8 cellular contexts compared by ENCODE assay signal in the genomic region with DNA sequence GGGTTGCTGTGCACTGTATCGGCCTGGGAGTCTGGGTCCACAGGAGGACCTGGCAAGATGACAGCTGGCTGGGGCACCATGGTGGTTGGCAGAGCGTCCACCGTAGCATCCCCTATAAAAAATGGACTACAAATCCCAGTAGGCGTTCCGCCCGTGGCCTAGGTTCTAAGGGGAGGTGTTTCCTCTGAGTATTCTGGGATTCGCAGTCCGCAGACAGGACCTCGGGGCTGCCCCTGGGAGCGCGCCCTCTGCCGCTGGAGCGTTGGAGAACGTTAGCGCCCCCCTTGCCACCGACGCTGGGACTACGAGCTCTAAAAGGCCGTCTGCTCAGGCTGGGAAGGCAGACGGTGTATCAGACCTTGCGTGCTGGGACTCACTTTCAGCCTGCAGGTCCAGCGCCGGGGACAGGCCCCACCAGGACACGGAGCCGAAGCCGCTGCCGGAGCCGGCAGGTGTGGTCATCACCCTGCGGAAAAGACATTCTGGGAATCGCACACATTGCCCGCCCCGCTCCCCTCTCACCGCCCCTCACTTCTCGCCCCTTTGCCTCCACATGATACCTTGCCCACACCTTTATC. TPM values are rescaled to one million over a fixed set of nuclear protein-coding genes. Genes with fewer than 3 reads are reported as not detected.
DNase-seq lines count a peak whose midpoint lies in the region; ATAC-seq, FAIRE-seq and TF ChIP-seq lines count a peak whose summit lies in the region.

No MANE protein-coding gene starts in this region.

- H3K9me3 ChIP-seq in SJSA1 (replicated peaks) (no peaks in the 10 kb centered on the region), GM12878 (replicated peaks; ENCODE audit: control insufficient read depth, insufficient read depth, low read length) (no peaks in the 10 kb centered on the region)

- H2AFZ ChIP-seq in GM12878 (ENCODE audit: control insufficient read depth, low read depth, low read length), result no peak overlapping the region

- no TSS peak for BruUV-seq in GM12878 (replicated peaks; lab: Mats Ljungman, UMichigan)

- TF ChIP-seq RAD21 in GM12878 (IDR thresholded peaks at IDR 0.05; ENCODE audit: insufficient read depth, low read depth, low read length), result no peak

- H3K36me3 ChIP-seq in SJSA1 (no peaks in the 10 kb centered on the region), GM12878 (ENCODE audit: control insufficient read depth in 2 of 2, insufficient read depth in 2 of 2, low read length in 1 of 2) (no peaks in the 10 kb centered on the region)

- TF ChIP-seq EP300 in GM12878 (IDR thresholded peaks at IDR 0.05; ENCODE audit: borderline replicate concordance in 1 of 2, control insufficient read depth in 1 of 2, low read depth in 2 of 2, low read length in 2 of 2), result no peak

- H3K9ac ChIP-seq in GM12878 (ENCODE audit: control insufficient read depth, insufficient read depth, low read length), result no peak overlapping the region

- H3K27ac ChIP-seq in SJSA1 (no peak overlapping the region), GM12878 (ENCODE audit: control insufficient read depth, insufficient read depth) (no peak overlapping the region)

- POLR2A ChIA-PET in GM12878 (lab: Charles Lee), result no interaction called here

- RAD21 ChIA-PET in GM12878 (lab: Charles Lee; ENCODE audit: unreplicated experiment), result no interaction called here

- 0 out of 2 replicates have a peak overlapping the region, but pooled peaks have one; percentile 34 for H3K4me2 ChIP-seq in GM12878 (ENCODE audit: control insufficient read depth, insufficient read depth)

- peak; percentile 89 for DNase-seq in ACHN
- peak; percentile 88 for DNase-seq in NB4 (ENCODE audit: low read depth)
- DNase-seq in SJSA1 (ENCODE audit: low read depth in 1 of 2, low spot score in 2 of 2), result peak; percentile 75 to 82
- DNase-seq in GM12878 (ENCODE audit: low read depth, low spot score), result no peak
- peak; percentile 91 for DNase-seq in iPS DF 19.7 (ENCODE audit: low read depth, low spot score)
- no peak for DNase-seq in sciatic nerve (ENCODE audit: low spot score)

- H3K4me3 ChIP-seq in NB4 (ENCODE audit: low read depth, low read length) (peak overlapping the region; percentile 44), SJSA1 (peak overlapping the region; percentile 29), GM12878 (0 out of 2 replicates have a peak overlapping the region, but pooled peaks have one; percentile 34)

- no peak for FAIRE-seq in GM12878 (lab: Jason Lieb, UNC)

- intact Hi-C loops in GM12878 (cut with micrococcal nuclease; ENCODE audit: unreplicated experiment) (no loop called here), sciatic nerve (cut with DNase I) (no loop called here)

- ATAC-seq in GM18498 (IDR thresholded peaks at IDR 0.05; ENCODE audit: unreplicated experiment) (peak; percentile 27), GM12878 (peak; percentile 73), sciatic nerve (peak; percentile 60), GM21576 (IDR thresholded peaks at IDR 0.05; ENCODE audit: unreplicated experiment) (no peak)

- no peaks in the 10 kb centered on the region for H4K20me1 ChIP-seq in GM12878 (ENCODE audit: control insufficient read depth, insufficient read depth)

- no peak for TF ChIP-seq POLR2A in NB4 (IDR thresholded peaks at IDR 0.05; ENCODE audit: extremely low read depth, insufficient read length)
- TF ChIP-seq POLR2A in GM12878 (IDR thresholded peaks at IDR 0.05; ENCODE audit: low read depth, low read length), result no peak

- 17% methylated on average over 31 of the region's 34 CpGs for WGBS in GM12878 (ENCODE audit: insufficient coverage, insufficient replicate concordance, low lambda C conversion rate, missing lambda C conversion rate)

- peaks cover 11% of the 10 kb centered on the region for H3K4me1 ChIP-seq in SJSA1 (replicated peaks)
- no peaks in the 10 kb centered on the region for H3K4me1 ChIP-seq in GM12878 (ENCODE audit: control insufficient read depth, insufficient read depth, low read length)

- no peaks in the 10 kb centered on the region for H3K79me2 ChIP-seq in GM12878 (ENCODE audit: control insufficient read depth, insufficient read depth, low read length)

- in situ Hi-C loops in ACHN (cut with HindIII; ENCODE audit: low pct_ligation_motif_present, low pct_unique_long_range_greater_than_20kb, low sequenced_read_pairs) (no loop called here), GM12878 (cut with MboI) (no loop called here)

- peaks cover 19% of the 10 kb centered on the region for H3K27me3 ChIP-seq in SJSA1 (replicated peaks)
- peaks cover 0 to 3% of the 10 kb centered on the region in 2 experiments; a peak in 1 of 4 replicates for H3K27me3 ChIP-seq in GM12878 (replicated peaks in 1 of 2; ENCODE audit: control insufficient read depth in 2 of 2, insufficient read depth in 2 of 2, low read length in 1 of 2)

- TF ChIP-seq CTCF in NB4 (IDR thresholded peaks at IDR 0.05; ENCODE audit: low read depth, low read length) (peak; percentile 66), GM12878 (IDR thresholded peaks at IDR 0.05 in 2 of 3, conservative IDR thresholded peaks at IDR 0.05 in 1 of 3; ENCODE audit: control insufficient read depth in 2 of 3, extremely low read depth in 1 of 3, insufficient read depth in 1 of 3, low read depth in 3 of 3, low read length in 3 of 3) (peak; percentile 13 to 41 (median 27); a peak in 4 of 6 replicates)

- SMC1A ChIA-PET in GM12878 (lab: Charles Lee; ENCODE audit: uncharacterized antibody, unreplicated experiment), result interaction anchor here (1.0 kb wide), 1 partner anchor 10 kb away, joined by 3 read pairs; no protein-coding TSS in a partner anchor

- CTCF ChIA-PET in GM12878 (lab: Yijun Ruan, JAX), result interaction anchor here (0.5 to 1.0 kb wide), 2 partner anchors 10 to 44 kb away, joined by 3 read pairs; no protein-coding TSS in a partner anchor

RNA-seq across cellular contexts. Expression of a gene that starts 0.4 kb away (rescaled TPM):
- total RNA-seq in SJSA1 (2014; rRNA removed; shearing (Covaris generic)), result 0.18 and 3.2 TPM in 2 replicates
- total RNA-seq in GM12878 (2013; cell fraction: nucleolus; rRNA removed), result not detected in 2 replicates
- not detected in 2 replicates for total RNA-seq in GM12878 (2014; rRNA removed)
- total RNA-seq in GM12878 (2014; rRNA removed; fragmentation: Illumina TruSeq; extraction: Trizol), result not detected in 2 replicates
- total RNA-seq in GM12878 (2021), result not detected in 2 replicates
- polyA plus RNA-seq in GM12878 (2011; ENCODE audit: low read depth), result not detected
- not detected in 2 replicates for polyA plus RNA-seq in GM12878 (2011; rRNA removed)
- not detected in 2 replicates for polyA plus RNA-seq in GM12878 (2011; cell fraction: cytosol; rRNA removed)
- 0.19 TPM in 1 of 2 replicates, not detected in the other for polyA plus RNA-seq in GM12878 (2011; cell fraction: nucleus; rRNA removed)
- polyA plus RNA-seq in GM12878 (2012), result 0.31 TPM in 1 of 2 replicates, not detected in the other
- not detected in 2 replicates for polyA plus RNA-seq in GM12878 (2014; fragmentation: Illumina TruSeq; extraction: Trizol)
- not detected for polyA plus RNA-seq in GM12878 (2014; fragmentation: Nextera tagmentation; extraction: Ambion mirVana)
- polyA plus RNA-seq in GM12878 (2014; rRNA removed), result not detected in 2 replicates
- not detected for polyA plus RNA-seq in GM12878 (2016; fragmentation: Nextera tagmentation; extraction: Ambion mirVana)
- not detected in 2 replicates for polyA minus RNA-seq in GM12878 (2011; rRNA and poly(A)+ RNA removed)
- 0.52 TPM in 1 of 2 replicates, not detected in the other for polyA minus RNA-seq in GM12878 (2011; cell fraction: cytosol; rRNA and poly(A)+ RNA removed)
- not detected in 2 replicates for polyA minus RNA-seq in GM12878 (2011; cell fraction: nucleus; rRNA and poly(A)+ RNA removed)
- 0.62 TPM for total RNA-seq in sciatic nerve

RNA-seq across cellular contexts. Expression of a gene that starts 8.5 kb away (rescaled TPM):
- not detected in 2 replicates for total RNA-seq in SJSA1 (2014; rRNA removed; shearing (Covaris generic))
- total RNA-seq in GM12878 (2013; cell fraction: nucleolus; rRNA removed), result not detected in 2 replicates
- not detected in 2 replicates for total RNA-seq in GM12878 (2014; rRNA removed)
- total RNA-seq in GM12878 (2014; rRNA removed; fragmentation: Illumina TruSeq; extraction: Trizol), result not detected in 2 replicates
- total RNA-seq in GM12878 (2021), result not detected in 2 replicates
- polyA plus RNA-seq in GM12878 (2011; ENCODE audit: low read depth), result not detected
- polyA plus RNA-seq in GM12878 (2011; rRNA removed), result 0.23 TPM in 1 of 2 replicates, not detected in the other
- not detected in 2 replicates for polyA plus RNA-seq in GM12878 (2011; cell fraction: cytosol; rRNA removed)
- polyA plus RNA-seq in GM12878 (2011; cell fraction: nucleus; rRNA removed), result not detected in 2 replicates
- not detected in 2 replicates for polyA plus RNA-seq in GM12878 (2012)
- polyA plus RNA-seq in GM12878 (2014; fragmentation: Illumina TruSeq; extraction: Trizol), result not detected in 2 replicates
- polyA plus RNA-seq in GM12878 (2014; fragmentation: Nextera tagmentation; extraction: Ambion mirVana), result not detected
- not detected in 2 replicates for polyA plus RNA-seq in GM12878 (2014; rRNA removed)
- polyA plus RNA-seq in GM12878 (2016; fragmentation: Nextera tagmentation; extraction: Ambion mirVana), result not detected
- polyA minus RNA-seq in GM12878 (2011; rRNA and poly(A)+ RNA removed), result not detected in 2 replicates
- polyA minus RNA-seq in GM12878 (2011; cell fraction: cytosol; rRNA and poly(A)+ RNA removed), result not detected in 2 replicates
- polyA minus RNA-seq in GM12878 (2011; cell fraction: nucleus; rRNA and poly(A)+ RNA removed), result not detected in 2 replicates
- not detected for total RNA-seq in sciatic nerve

RNA-seq across cellular contexts. Expression of a gene that starts 14.0 kb away (rescaled TPM):
- not detected in 2 replicates for total RNA-seq in SJSA1 (2014; rRNA removed; shearing (Covaris generic))
- total RNA-seq in GM12878 (2013; cell fraction: nucleolus; rRNA removed), result 1.3 and 2.0 TPM in 2 replicates
- total RNA-seq in GM12878 (2014; rRNA removed) (not detected in 2 replicates), GM12878 (2014; rRNA removed; fragmentation: Illumina TruSeq; extraction: Trizol) (not detected in 2 replicates), GM12878 (2021) (not detected in 2 replicates), sciatic nerve (not detected)
- not detected for polyA plus RNA-seq in GM12878 (2011; ENCODE audit: low read depth)
- polyA plus RNA-seq in GM12878 (2011; rRNA removed) (0.26 TPM in 1 of 2 replicates, not detected in the other), GM12878 (2014; fragmentation: Illumina TruSeq; extraction: Trizol) (not detected in 2 replicates), GM12878 (2014; fragmentation: Nextera tagmentation; extraction: Ambion mirVana) (not detected), GM12878 (2014; rRNA removed) (0.09 and 0.79 TPM in 2 replicates), GM12878 (2016; fragmentation: Nextera tagmentation; extraction: Ambion mirVana) (under 1 TPM in 1 of 2 experiments, not detected in 1; 0.04 TPM)
- 0.21 and 0.30 TPM in 2 replicates for polyA plus RNA-seq in GM12878 (2011; cell fraction: cytosol; rRNA removed)
- polyA plus RNA-seq in GM12878 (2011; cell fraction: nucleus; rRNA removed), result 0.13 and 0.30 TPM in 2 replicates
- not detected in 2 replicates for polyA plus RNA-seq in GM12878 (2012)
- polyA minus RNA-seq in GM12878 (2011; rRNA and poly(A)+ RNA removed), result not detected in 2 replicates
- not detected in 2 replicates for polyA minus RNA-seq in GM12878 (2011; cell fraction: cytosol; rRNA and poly(A)+ RNA removed)
- polyA minus RNA-seq in GM12878 (2011; cell fraction: nucleus; rRNA and poly(A)+ RNA removed), result not detected in 2 replicates

RNA-seq across cellular contexts. Expression of a gene that starts 17.0 kb away (rescaled TPM):
- 0.34 and 3.4 TPM in 2 replicates for total RNA-seq in SJSA1 (2014; rRNA removed; shearing (Covaris generic))
- not detected in 2 replicates for total RNA-seq in GM12878 (2013; cell fraction: nucleolus; rRNA removed)
- total RNA-seq in GM12878 (2014; rRNA removed) (not detected in 2 replicates), GM12878 (2014; rRNA removed; fragmentation: Illumina TruSeq; extraction: Trizol) (not detected in 2 replicates), GM12878 (2021) (0.62 TPM in 1 of 2 replicates, not detected in the other), sciatic nerve (1.4 TPM)
- not detected for polyA plus RNA-seq in GM12878 (2011; ENCODE audit: low read depth)
- polyA plus RNA-seq in GM12878 (2011; rRNA removed) (0.26 TPM in 1 of 2 replicates, not detected in the other), GM12878 (2014; fragmentation: Illumina TruSeq; extraction: Trizol) (not detected in 2 replicates), GM12878 (2014; fragmentation: Nextera tagmentation; extraction: Ambion mirVana) (not detected), GM12878 (2014; rRNA removed) (not detected in 2 replicates), GM12878 (2016; fragmentation: Nextera tagmentation; extraction: Ambion mirVana) (under 1 TPM in 1 of 2 experiments, not detected in 1; 0.37 TPM)
- polyA plus RNA-seq in GM12878 (2011; cell fraction: cytosol; rRNA removed), result 0.15 TPM in 1 of 2 replicates, not detected in the other
- 0.21 TPM in 1 of 2 replicates, not detected in the other for polyA plus RNA-seq in GM12878 (2011; cell fraction: nucleus; rRNA removed)
- polyA plus RNA-seq in GM12878 (2012), result 0.13 TPM in 1 of 2 replicates, not detected in the other
- 0.67 TPM in 1 of 2 replicates, not detected in the other for polyA minus RNA-seq in GM12878 (2011; rRNA and poly(A)+ RNA removed)
- polyA minus RNA-seq in GM12878 (2011; cell fraction: cytosol; rRNA and poly(A)+ RNA removed), result not detected in 2 replicates
- polyA minus RNA-seq in GM12878 (2011; cell fraction: nucleus; rRNA and poly(A)+ RNA removed), result 0.24 TPM in 1 of 2 replicates, not detected in the other

RNA-seq across cellular contexts. Expression of a gene that starts 43.3 kb away (rescaled TPM):
- 1.4 and 2.0 TPM in 2 replicates for total RNA-seq in SJSA1 (2014; rRNA removed; shearing (Covaris generic))
- not detected in 2 replicates for total RNA-seq in GM12878 (2013; cell fraction: nucleolus; rRNA removed)
- total RNA-seq in GM12878 (2014; rRNA removed), result not detected in 2 replicates
- total RNA-seq in GM12878 (2014; rRNA removed; fragmentation: Illumina TruSeq; extraction: Trizol), result not detected in 2 replicates
- 0.08 and 0.13 TPM in 2 replicates for total RNA-seq in GM12878 (2021)
- polyA plus RNA-seq in GM12878 (2011; ENCODE audit: low read depth), result not detected
- not detected in 2 replicates for polyA plus RNA-seq in GM12878 (2011; rRNA removed)
- 0.01 TPM in 1 of 2 replicates, not detected in the other for polyA plus RNA-seq in GM12878 (2011; cell fraction: cytosol; rRNA removed)
- polyA plus RNA-seq in GM12878 (2011; cell fraction: nucleus; rRNA removed), result not detected in 2 replicates
- polyA plus RNA-seq in GM12878 (2012), result 0.13 TPM in 1 of 2 replicates, not detected in the other
- polyA plus RNA-seq in GM12878 (2014; fragmentation: Illumina TruSeq; extraction: Trizol), result not detected in 2 replicates
- not detected for polyA plus RNA-seq in GM12878 (2014; fragmentation: Nextera tagmentation; extraction: Ambion mirVana)
- polyA plus RNA-seq in GM12878 (2014; rRNA removed), result not detected in 2 replicates
- polyA plus RNA-seq in GM12878 (2016; fragmentation: Nextera tagmentation; extraction: Ambion mirVana), result not detected
- polyA minus RNA-seq in GM12878 (2011; rRNA and poly(A)+ RNA removed), result not detected in 2 replicates
- polyA minus RNA-seq in GM12878 (2011; cell fraction: cytosol; rRNA and poly(A)+ RNA removed), result 0.31 and 0.40 TPM in 2 replicates
- polyA minus RNA-seq in GM12878 (2011; cell fraction: nucleus; rRNA and poly(A)+ RNA removed), result not detected in 2 replicates
- total RNA-seq in sciatic nerve, result 1.5 TPM

Comparison
In these comparisons a context has a peak if more than half of its experiments do, and no peak if none do; other contexts are left out.
1. DNase-seq: peak in ACHN (single experiment), NB4 (single experiment), SJSA1 (2 of 2) and iPS DF 19.7 (single experiment); none in GM12878 (single experiment) and sciatic nerve (single experiment).
2. Peak in every context shown above with its lines, with median percentiles within 50 percentile points of each other: H3K4me3 ChIP-seq.